8 cellular contexts compared by ENCODE assay signal in the genomic region with DNA sequence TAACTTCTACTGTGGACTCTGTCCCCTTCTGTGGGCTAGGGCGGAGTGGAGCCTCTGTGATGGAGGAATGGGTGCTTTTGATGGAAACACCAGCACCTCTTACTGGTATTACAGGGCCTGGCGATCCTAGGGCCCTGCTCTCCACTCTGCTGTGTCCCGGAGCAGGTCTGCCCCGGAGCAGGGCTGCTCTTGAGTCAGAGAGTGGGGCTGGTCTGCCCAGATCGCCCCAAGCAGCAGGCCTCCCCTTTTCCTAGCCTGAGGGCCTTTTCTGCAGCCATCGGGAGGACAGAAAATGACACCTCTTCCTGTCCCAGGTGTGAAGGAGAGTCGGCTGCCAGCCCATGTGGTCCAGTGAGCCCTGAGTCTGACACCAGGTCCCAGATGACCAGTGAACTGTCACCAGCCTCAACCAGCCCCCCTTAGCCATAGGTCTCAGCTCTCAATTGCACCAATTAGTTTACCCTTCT. TPM values are rescaled to one million over a fixed set of nuclear protein-coding genes. Genes with fewer than 3 reads are reported as not detected.
DNase-seq lines count a peak whose midpoint lies in the region; ATAC-seq and TF ChIP-seq lines count a peak whose summit lies in the region.

No MANE protein-coding gene starts in this region.

- TF ChIP-seq RAD21 in HCT116 (IDR thresholded peaks at IDR 0.05; ENCODE audit: low read depth), result no peak

- H3K4me3 ChIP-seq in HCT116 (replicated peaks in 1 of 2; ENCODE audit: low read depth in 1 of 2, low read length in 2 of 2), result peak overlapping the region; percentile 91 to 95
- peak overlapping the region; percentile 72 to 92 (median 81) for H3K4me3 ChIP-seq in esophagus muscularis mucosa
- peak overlapping the region; percentile 71 for H3K4me3 ChIP-seq in parathyroid adenoma (ENCODE audit: low read depth, low read length)

- ATAC-seq in HCT116 (peak; percentile 20), T-cell (replicated peaks in 1 of 4) (peak in 1 of 4 experiments; percentile 2)

- no peaks in the 10 kb centered on the region for H3K9me2 ChIP-seq in HCT116 (ENCODE audit: insufficient read depth)

- H3K9ac ChIP-seq in HCT116 (ENCODE audit: low read length) (peak overlapping the region; percentile 89), parathyroid adenoma (peak overlapping the region; percentile 74)

- H3K27me3 ChIP-seq in HCT116 (ENCODE audit: insufficient read depth, low read length), result no peaks in the 10 kb centered on the region
- H3K27me3 ChIP-seq in esophagus muscularis mucosa, result peaks cover 0 to 2% (median 0%) of the 10 kb centered on the region in 4 donors
- H3K27me3 ChIP-seq in parathyroid adenoma (ENCODE audit: control insufficient read depth, insufficient read depth, low read length), result no peaks in the 10 kb centered on the region

- H3K27ac Mint-ChIP-seq in Calu3 (ENCODE audit: unreplicated experiment) (peak overlapping the region; percentile 67), T-cell (peak overlapping the region; percentile 85 to 91)

- intact Hi-C loops in Calu3 (cut with micrococcal nuclease; ENCODE audit: unreplicated experiment) (loop anchor here (5.0 kb wide), 2 partner anchors 49 to 69 kb away; a partner anchor contains a TSS), HCT116 (cut with micrococcal nuclease) (loop anchor here (5.0 kb wide), 1 partner anchor 36 kb away; no protein-coding TSS in a partner anchor), esophagus muscularis mucosa (cut with DNase I) (loop anchor here (5.0 kb wide), 1 partner anchor 49 kb away; a partner anchor contains a TSS)

- peaks cover 60% of the 10 kb centered on the region for H3K36me3 Mint-ChIP-seq in Calu3 (ENCODE audit: insufficient read depth, unreplicated experiment)
- H3K36me3 Mint-ChIP-seq in T-cell, result peaks cover 29% of the 10 kb centered on the region

- no peak for TF ChIP-seq EP300 in esophagus muscularis mucosa (IDR thresholded peaks at IDR 0.05)

- TF ChIP-seq POLR2A in HCT116 (IDR thresholded peaks at IDR 0.05; ENCODE audit: borderline replicate concordance, extremely low read depth, insufficient read depth, insufficient read length) (no peak), esophagus muscularis mucosa (IDR thresholded peaks at IDR 0.05; ENCODE audit: low read depth) (no peak)

- H3K9me3 ChIP-seq in HCT116 (ENCODE audit: control insufficient read depth in 1 of 2, insufficient read depth in 1 of 2, low read depth in 1 of 2, low read length in 2 of 2) (peaks cover 0 to 3% of the 10 kb centered on the region in 2 experiments; a peak in 1 of 4 replicates), esophagus muscularis mucosa (no peaks in the 10 kb centered on the region), parathyroid adenoma (ENCODE audit: control insufficient read depth, low read length) (no peaks in the 10 kb centered on the region)

- H3K4me3 Mint-ChIP-seq in Calu3 (ENCODE audit: low read depth, unreplicated experiment) (peak overlapping the region; percentile 87), T-cell (peak overlapping the region; percentile 86 to 89 (median 88))

- H3K9me3 Mint-ChIP-seq in Calu3 (ENCODE audit: low read depth, unreplicated experiment) (no peaks in the 10 kb centered on the region), T-cell (no peaks in the 10 kb centered on the region)

- RAD21 ChIA-PET in HCT116 (lab: Charles Lee; ENCODE audit: low non-redundant PET in 1 of 2, low total read pairs in 2 of 2, uncharacterized antibody in 2 of 2, unreplicated experiment in 2 of 2), result no interaction called here

- peak overlapping the region; percentile 82 for H3K4me2 ChIP-seq in HCT116 (ENCODE audit: low read length)
- H3K4me2 ChIP-seq in parathyroid adenoma (ENCODE audit: low read length), result peak overlapping the region; percentile 95

- H3K4me1 ChIP-seq in HCT116 (ENCODE audit: control insufficient read depth in 1 of 2, insufficient read depth in 2 of 2, low read length in 2 of 2) (peaks cover 10 to 17% of the 10 kb centered on the region in 2 experiments), esophagus muscularis mucosa (peaks cover 20 to 31% (median 30%) of the 10 kb centered on the region in 4 donors), parathyroid adenoma (no peaks in the 10 kb centered on the region)

- H3K4me1 Mint-ChIP-seq in Calu3 (ENCODE audit: low read depth, unreplicated experiment) (peaks cover 19% of the 10 kb centered on the region), T-cell (peaks cover 25 to 48% (median 32%) of the 10 kb centered on the region in 3 donors)

- H4K20me1 ChIP-seq in HCT116 (ENCODE audit: insufficient read depth), result no peaks in the 10 kb centered on the region

- CTCF ChIA-PET in Calu3 (lab: Charles Lee) (interaction anchor here (1.2 to 2.0 kb wide), 2 partner anchors 9 to 40 kb away, joined by 3 to 8 read pairs; no protein-coding TSS in a partner anchor), HCT116 (lab: Charles Lee) (no interaction called here), T-cell (lab: Charles Lee) (no interaction called here)

- DNase-seq in Calu3, result peak; percentile 8
- no peak for DNase-seq in HCT116 (ENCODE audit: low read depth, low spot score)
- DNase-seq in T-cell, result no peak
- no peak for DNase-seq in esophagus muscularis mucosa (ENCODE audit: extremely low spot score)
- no peak for DNase-seq in central memory CD4-positive, alpha-beta T cell
- DNase-seq in NCI-H510A (lab: John Stamatoyannopoulos, UW), result no peak
- DNase-seq in GDM1 (lab: John Stamatoyannopoulos, UW), result no peak

- peaks cover 27 to 31% of the 10 kb centered on the region in 2 experiments for H3K36me3 ChIP-seq in HCT116 (ENCODE audit: control insufficient read depth in 1 of 2, insufficient read depth in 2 of 2, low read length in 2 of 2)
- H3K36me3 ChIP-seq in esophagus muscularis mucosa, result peaks cover 32 to 39% (median 38%) of the 10 kb centered on the region in 4 donors
- no peaks in the 10 kb centered on the region for H3K36me3 ChIP-seq in parathyroid adenoma (ENCODE audit: control insufficient read depth, insufficient read depth, low read length)

- TF ChIP-seq CTCF in Calu3 (IDR thresholded peaks at IDR 0.05; ENCODE audit: unreplicated experiment) (no peak), HCT116 (IDR thresholded peaks at IDR 0.05 in 2 of 3, conservative IDR thresholded peaks at IDR 0.05 in 1 of 3; ENCODE audit: borderline replicate concordance in 1 of 3, insufficient read depth in 1 of 3, low read depth in 2 of 3, low read length in 2 of 3) (no peak), esophagus muscularis mucosa (IDR thresholded peaks at IDR 0.05) (no peak), parathyroid adenoma (IDR thresholded peaks at IDR 0.05) (no peak)

- H3K79me2 ChIP-seq in HCT116 (ENCODE audit: insufficient read depth, low read length), result peaks cover 56% of the 10 kb centered on the region
- peaks cover 37% of the 10 kb centered on the region for H3K79me2 ChIP-seq in parathyroid adenoma

- peak overlapping the region; percentile 99 for H3K27ac ChIP-seq in HCT116 (ENCODE audit: low read depth, low read length)
- H3K27ac ChIP-seq in esophagus muscularis mucosa (replicated peaks in 1 of 4), result peak overlapping the region; percentile 89 to 94 (median 91)
- peak overlapping the region; percentile 48 for H3K27ac ChIP-seq in parathyroid adenoma

- no peaks in the 10 kb centered on the region for H3K27me3 Mint-ChIP-seq in Calu3 (ENCODE audit: unreplicated experiment)
- H3K27me3 Mint-ChIP-seq in T-cell, result no peaks in the 10 kb centered on the region

- POLR2A ChIA-PET in HCT116 (lab: Charles Lee), result no interaction called here
- POLR2A ChIA-PET in T-cell (lab: Charles Lee), result no interaction called here

- BruUV-seq in Calu3 (replicated peaks; lab: Mats Ljungman, UMichigan), result TSS peak; percentile 20
- BruUV-seq in HCT116 (replicated peaks; lab: Mats Ljungman, UMichigan), result TSS peak; percentile 26

- 19% methylated on average over 6 of the region's 7 CpGs for WGBS in esophagus muscularis mucosa

- no peak overlapping the region for H2AFZ ChIP-seq in HCT116 (ENCODE audit: low read depth, low read length, poor library complexity, severe bottlenecking)
- H2AFZ ChIP-seq in parathyroid adenoma, result peak overlapping the region; percentile 76

TF ChIP-seq in HCT116, 20 proteins besides CTCF, POLR2A, EP300 and RAD21 (continues in another document):
- no peak for TF ChIP-seq CEBPB (IDR thresholded peaks at IDR 0.05; ENCODE audit: low read depth)
- TF ChIP-seq, protein P1, sequence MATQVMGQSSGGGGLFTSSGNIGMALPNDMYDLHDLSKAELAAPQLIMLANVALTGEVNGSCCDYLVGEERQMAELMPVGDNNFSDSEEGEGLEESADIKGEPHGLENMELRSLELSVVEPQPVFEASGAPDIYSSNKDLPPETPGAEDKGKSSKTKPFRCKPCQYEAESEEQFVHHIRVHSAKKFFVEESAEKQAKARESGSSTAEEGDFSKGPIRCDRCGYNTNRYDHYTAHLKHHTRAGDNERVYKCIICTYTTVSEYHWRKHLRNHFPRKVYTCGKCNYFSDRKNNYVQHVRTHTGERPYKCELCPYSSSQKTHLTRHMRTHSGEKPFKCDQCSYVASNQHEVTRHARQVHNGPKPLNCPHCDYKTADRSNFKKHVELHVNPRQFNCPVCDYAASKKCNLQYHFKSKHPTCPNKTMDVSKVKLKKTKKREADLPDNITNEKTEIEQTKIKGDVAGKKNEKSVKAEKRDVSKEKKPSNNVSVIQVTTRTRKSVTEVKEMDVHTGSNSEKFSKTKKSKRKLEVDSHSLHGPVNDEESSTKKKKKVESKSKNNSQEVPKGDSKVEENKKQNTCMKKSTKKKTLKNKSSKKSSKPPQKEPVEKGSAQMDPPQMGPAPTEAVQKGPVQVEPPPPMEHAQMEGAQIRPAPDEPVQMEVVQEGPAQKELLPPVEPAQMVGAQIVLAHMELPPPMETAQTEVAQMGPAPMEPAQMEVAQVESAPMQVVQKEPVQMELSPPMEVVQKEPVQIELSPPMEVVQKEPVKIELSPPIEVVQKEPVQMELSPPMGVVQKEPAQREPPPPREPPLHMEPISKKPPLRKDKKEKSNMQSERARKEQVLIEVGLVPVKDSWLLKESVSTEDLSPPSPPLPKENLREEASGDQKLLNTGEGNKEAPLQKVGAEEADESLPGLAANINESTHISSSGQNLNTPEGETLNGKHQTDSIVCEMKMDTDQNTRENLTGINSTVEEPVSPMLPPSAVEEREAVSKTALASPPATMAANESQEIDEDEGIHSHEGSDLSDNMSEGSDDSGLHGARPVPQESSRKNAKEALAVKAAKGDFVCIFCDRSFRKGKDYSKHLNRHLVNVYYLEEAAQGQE (IDR thresholded peaks at IDR 0.05; ENCODE audit: low read depth), result no peak
- no peak for TF ChIP-seq SIN3A (IDR thresholded peaks at IDR 0.05; ENCODE audit: low read depth)
- no peak for TF ChIP-seq EZH2phosphoT487 (IDR thresholded peaks at IDR 0.05; ENCODE audit: borderline replicate concordance)

RNA-seq across cellular contexts. Expression of a gene that starts 1.4 kb away (rescaled TPM):
- total RNA-seq in Calu3 (2022) (40.3 and 45.2 TPM in 2 replicates), HCT116 (2021; ENCODE audit: unreplicated experiment) (30.4 TPM), T-cell (10 to 100 TPM; 14.8 to 29.1 (median 22.4) TPM), esophagus muscularis mucosa (10 to 100 TPM; 16.9 to 28.7 (median 22.2) TPM)
- polyA plus RNA-seq in HCT116 (2012), result 17.3 and 20.7 TPM in 2 replicates

RNA-seq across cellular contexts. Expression of a gene that starts 42.7 kb away (rescaled TPM):
- total RNA-seq in Calu3 (2022) (17.2 and 18.5 TPM in 2 replicates), HCT116 (2021; ENCODE audit: unreplicated experiment) (13.7 TPM), T-cell (10 to 100 TPM; 14.1 to 21.7 (median 19.6) TPM), esophagus muscularis mucosa (1 to 10 TPM; 4.8 to 8.8 (median 7.4) TPM)
- polyA plus RNA-seq in HCT116 (2012), result 7.2 and 8.6 TPM in 2 replicates

RNA-seq across cellular contexts. Expression of a gene that starts 49.5 kb away (rescaled TPM):
- total RNA-seq in Calu3 (2022) (14.6 and 17.0 TPM in 2 replicates), HCT116 (2021; ENCODE audit: unreplicated experiment) (14.1 TPM), T-cell (10 to 100 TPM; 15.1 to 31.0 (median 28.4) TPM), esophagus muscularis mucosa (10 to 100 TPM; 16.9 to 22.6 (median 19.2) TPM)
- 6.2 and 7.2 TPM in 2 replicates for polyA plus RNA-seq in HCT116 (2012)

Comparison
In these comparisons a context has a peak if more than half of its experiments do, and no peak if none do; other contexts are left out.
1. H3K27ac ChIP-seq: peak in every context shown above with its lines; median percentile 99 in HCT116; 91 in esophagus muscularis mucosa; 48 in parathyroid adenoma.